ENCODE assay signal across 8 cellular contexts in the genomic region with DNA sequence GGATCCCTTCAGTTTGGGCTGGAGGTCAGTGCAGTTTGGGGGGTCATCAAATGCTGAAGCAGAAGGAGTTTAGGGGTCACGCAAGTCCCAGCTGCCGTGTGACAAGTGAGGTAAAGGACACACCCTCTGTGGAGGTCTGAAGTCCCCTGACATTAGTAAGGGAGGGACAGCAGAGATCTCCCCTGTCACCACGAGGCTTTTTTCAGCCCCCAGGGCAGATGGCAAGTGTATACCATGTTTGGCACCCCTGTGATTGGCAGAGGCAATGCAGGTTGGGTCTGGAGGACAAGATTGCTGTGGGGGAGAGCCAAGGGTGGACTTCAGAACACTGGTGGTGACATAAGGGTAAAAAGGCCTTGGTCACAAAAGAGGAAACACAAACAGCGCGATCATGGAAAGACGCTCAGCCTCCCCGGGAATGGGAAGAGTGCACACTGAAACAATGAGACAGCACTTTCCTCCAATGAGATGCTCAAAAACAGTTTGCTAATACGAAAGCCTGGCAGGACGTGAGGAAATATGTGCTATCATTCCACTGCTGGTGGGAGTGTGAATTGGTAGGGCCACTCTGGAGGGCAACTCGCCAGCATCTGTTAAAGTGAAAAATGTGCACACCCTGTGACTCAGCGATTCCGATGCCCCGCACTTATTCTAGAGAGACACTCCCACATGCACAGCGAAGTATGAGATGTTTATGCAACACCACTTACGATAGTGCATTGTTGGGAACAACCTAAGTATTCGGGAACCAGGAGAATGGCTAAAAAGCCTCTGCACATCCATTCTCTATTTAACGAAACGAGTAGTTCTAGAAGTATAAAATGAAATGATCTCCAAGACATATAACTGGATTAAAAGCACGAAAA. TPM values are rescaled to one million over a fixed set of nuclear protein-coding genes. Genes with fewer than 3 reads are reported as not detected.
DNase-seq lines count a peak whose midpoint lies in the region; ATAC-seq and TF ChIP-seq lines count a peak whose summit lies in the region.

No MANE protein-coding gene starts in this region.

- CTCF ChIA-PET in mammary epithelial cell (lab: Charles Lee; ENCODE audit: low non-redundant PET) = no interaction called here

- no peak for TF ChIP-seq CTCF in mammary epithelial cell (conservative IDR thresholded peaks at IDR 0.05 in 1 of 2, IDR thresholded peaks at IDR 0.05 in 1 of 2; ENCODE audit: extremely low read depth in 1 of 2, insufficient read depth in 1 of 2, low read depth in 1 of 2, low read length in 2 of 2)

- peak overlapping the region; percentile 41 for H3K4me3 ChIP-seq in SK-N-MC
- H3K4me3 ChIP-seq in mammary epithelial cell (replicated peaks in 1 of 3; ENCODE audit: insufficient read depth in 1 of 3, low read depth in 2 of 3, low read length in 3 of 3) = peak overlapping the region; percentile 10 to 31 (median 15)

- peak; percentile 37 for ATAC-seq in left lobe of liver
- no peak for ATAC-seq in HG02588 (IDR thresholded peaks at IDR 0.05; ENCODE audit: unreplicated experiment)

- intact Hi-C loops in mammary epithelial cell (cut with micrococcal nuclease) = loop anchor here (2.0 kb wide), 1 partner anchor 20 kb away; no protein-coding TSS in a partner anchor

- BruUV-seq in mammary epithelial cell (replicated peaks; lab: Mats Ljungman, UMichigan) = no TSS peak

- WGBS in mammary epithelial cell (ENCODE audit: low coverage, missing lambda C conversion rate) = 20% methylated on average over 17 of the region's 19 CpGs

- H3K9ac ChIP-seq in SK-N-MC (ENCODE audit: insufficient read length) (peak overlapping the region; percentile 13), mammary epithelial cell (ENCODE audit: insufficient read depth, low read length) (peak overlapping the region; percentile 42)

- no peaks in the 10 kb centered on the region for H3K79me2 ChIP-seq in mammary epithelial cell (ENCODE audit: insufficient read depth, low read length)

- H3K9me3 ChIP-seq in SK-N-MC (ENCODE audit: low read depth, low read length) (no peaks in the 10 kb centered on the region), mammary epithelial cell (replicated peaks; ENCODE audit: insufficient read depth, low read length) (no peaks in the 10 kb centered on the region)

- dilution Hi-C loops in mammary epithelial cell (cut with HindIII; ENCODE audit: low sequenced_read_pairs) = no loop called here

- H4K20me1 ChIP-seq in mammary epithelial cell (ENCODE audit: insufficient read depth, low read length) = no peaks in the 10 kb centered on the region

- H3K4me2 ChIP-seq in mammary epithelial cell (ENCODE audit: insufficient read depth, low read depth, low read length) = peak overlapping the region; percentile 60

- H3K27ac ChIP-seq in SK-N-MC (peak overlapping the region; percentile 53; the same call in 1 of the 2 replicates), mammary epithelial cell (ENCODE audit: insufficient read depth, low read depth, low read length) (peak overlapping the region; percentile 75)

- H3K36me3 ChIP-seq in SK-N-MC (ENCODE audit: insufficient read depth, low read length) (no peaks in the 10 kb centered on the region), mammary epithelial cell (ENCODE audit: insufficient read depth, low read length) (no peaks in the 10 kb centered on the region)

- H2AFZ ChIP-seq in mammary epithelial cell (ENCODE audit: low read depth, low read length) = peak overlapping the region; percentile 85

- H3K4me1 ChIP-seq in mammary epithelial cell (ENCODE audit: insufficient read depth, low read length) = peaks cover 16% of the 10 kb centered on the region

- peak; percentile 60 for DNase-seq in activated T-cell treated with anti-CD3 and anti-CD28 coated beads for 24 hours (ENCODE audit: low read depth)
- DNase-seq in activated T-cell treated with anti-CD3 and anti-CD28 coated beads, Interleukin-2, amount 50 U/mL, for 1 hour = no peak
- DNase-seq in SK-N-MC (ENCODE audit: low read depth, low spot score) = peak; percentile 10
- peak; percentile 90 for DNase-seq in mammary epithelial cell
- DNase-seq in left lobe of liver (ENCODE audit: low spot score) = peak; percentile 12
- DNase-seq in stimulated activated CD4-positive, alpha-beta T cell treated with anti-CD3 and anti-CD28 coated beads, Interleukin-4, amount 100 ng/mL, for 1 hour = peak; percentile 66
- DNase-seq in cerebellum (ENCODE audit: low spot score) = no peak

- no peaks in the 10 kb centered on the region for H3K27me3 ChIP-seq in mammary epithelial cell (ENCODE audit: insufficient read depth, low read length)

- in situ Hi-C loops in mammary epithelial cell (cut with MboI; ENCODE audit: low sequenced_read_pairs in 2 of 2) = no loop called here

RNA-seq across cellular contexts. Expression of a gene that starts 14.4 kb away (rescaled TPM):
- not detected for total RNA-seq in mammary epithelial cell
- polyA plus RNA-seq in mammary epithelial cell = not detected
- polyA minus RNA-seq in mammary epithelial cell = not detected
- 0.58 TPM for total RNA-seq in left lobe of liver
- total RNA-seq in cerebellum = not detected

RNA-seq across cellular contexts. Expression of a gene that starts 21.5 kb away (rescaled TPM):
- total RNA-seq in mammary epithelial cell = 1 to 10 TPM; 4.0 to 5.0 TPM
- 7.3 TPM for polyA plus RNA-seq in mammary epithelial cell
- 52.6 TPM for polyA minus RNA-seq in mammary epithelial cell
- total RNA-seq in left lobe of liver = 15.8 TPM
- 3.1 TPM for total RNA-seq in cerebellum

RNA-seq across cellular contexts. Expression of a gene that starts 40.1 kb away (rescaled TPM):
- total RNA-seq in mammary epithelial cell (1 to 10 TPM; 2.1 to 5.0 TPM), left lobe of liver (6.1 TPM), cerebellum (10.5 TPM)
- 5.8 TPM for polyA plus RNA-seq in mammary epithelial cell
- 2.4 TPM for polyA minus RNA-seq in mammary epithelial cell

RNA-seq across cellular contexts. Expression of a gene that starts 46.4 kb away (rescaled TPM):
- total RNA-seq in mammary epithelial cell (100 to 1,000 TPM; 134 to 149 TPM), left lobe of liver (106 TPM), cerebellum (3.1 TPM)
- 119 TPM for polyA plus RNA-seq in mammary epithelial cell
- polyA minus RNA-seq in mammary epithelial cell = 89.5 TPM

RNA-seq across cellular contexts. Expression of a gene that starts 55.0 kb away (rescaled TPM):
- total RNA-seq in mammary epithelial cell (100 to 1,000 TPM; 171 to 202 TPM), left lobe of liver (6.8 TPM), cerebellum (not detected)
- polyA plus RNA-seq in mammary epithelial cell = 174 TPM
- 383 TPM for polyA minus RNA-seq in mammary epithelial cell

Comparison
In these comparisons a context has a peak if more than half of its experiments do, and no peak if none do; other contexts are left out.
1. DNase-seq: peak in activated T-cell treated with anti-CD3 and anti-CD28 coated beads for 24 hours (single experiment), SK-N-MC (single experiment), mammary epithelial cell (single experiment), left lobe of liver (single experiment) and stimulated activated CD4-positive, alpha-beta T cell treated with anti-CD3 and anti-CD28 coated beads, Interleukin-4, amount 100 ng/mL, for 1 hour (single experiment); none in activated T-cell treated with anti-CD3 and anti-CD28 coated beads, Interleukin-2, amount 50 U/mL, for 1 hour (single experiment) and cerebellum (single experiment).